ENCODE assay signal across 17 cellular contexts in genomic region chr2:157691131-157691530, GRCh38.
DNase-seq lines count a peak whose midpoint lies in the region; ATAC-seq and TF ChIP-seq lines count a peak whose summit lies in the region.
"Had no signal": no experiment of that assay in that cellular context is flagged by ENCODE, and none has a peak within 500 bp of the region (broad histone marks: within the 10 kb centered on the region; RNA-seq: fewer than 3 reads in every experiment).

No MANE protein-coding gene starts in this region.

- no peak for ATAC-seq in SK-N-SH treated with all-trans-retinoic acid at 6 μM for 48 hours
- ATAC-seq: A549, HepG2 had no signal

- in situ Hi-C loops in astrocyte of the cerebellum (cut with HindIII; ENCODE audit: low sequenced_read_pairs), result no loop called here

- H3K4me3 ChIP-seq in LNCaP clone FGC (ENCODE audit: low read depth, low read length) (no peak overlapping the region), astrocyte of the cerebellum (ENCODE audit: low read depth, low read length) (no peak overlapping the region)
- H3K4me3 ChIP-seq: A549, GM23248, HAP-1 had no signal

- TF ChIP-seq CTCF in LNCaP clone FGC (IDR thresholded peaks at IDR 0.05; ENCODE audit: control insufficient read depth, extremely low read depth, insufficient read depth) (no peak), astrocyte of the cerebellum (IDR thresholded peaks at IDR 0.05; ENCODE audit: low read depth, low read length, missing control alignments) (no peak)

- peak; percentile 2 for DNase-seq in NCI-H1092 treated with DMSO at 0.1 percent for 48 hours (lab: John Stamatoyannopoulos, UW)
- no peak for DNase-seq in NCI-H1092 (lab: John Stamatoyannopoulos, UW)
- peak; percentile 2 for DNase-seq in LNCaP clone FGC (ENCODE audit: low read depth)
- peak; percentile 13 for DNase-seq in NCI-H2196 treated with DMSO at 0.1 percent for 48 hours (lab: John Stamatoyannopoulos, UW; ENCODE audit: unreplicated experiment)
- DNase-seq in astrocyte of the cerebellum (ENCODE audit: low read depth), result peak; percentile 62
- DNase-seq in foreskin melanocyte, result no peak
- no peak for DNase-seq in HCEC 1CT
- DNase-seq: AML-193; Caco-2; CD4-positive, alpha-beta T cell; DMS79; GDM1; GM23248 had no signal

TF ChIP-seq in SK-N-SH treated with all-trans-retinoic acid at 6 μM for 48 hours, 23 proteins besides CTCF, POLR2A, EP300 and RAD21:
- TF ChIP-seq ZFP3 (CRISPR knock-in tag; IDR thresholded peaks at IDR 0.05), result no peak
- TF ChIP-seq PATZ1 (CRISPR knock-in tag; IDR thresholded peaks at IDR 0.05; ENCODE audit: borderline replicate concordance), result no peak
- no peak for TF ChIP-seq ZNF70 (CRISPR knock-in tag; IDR thresholded peaks at IDR 0.05)
- no peak for TF ChIP-seq SNAI2 (CRISPR knock-in tag; IDR thresholded peaks at IDR 0.05)
- no peak for TF ChIP-seq ARNTL (CRISPR knock-in tag; IDR thresholded peaks at IDR 0.05; ENCODE audit: borderline replicate concordance, low read depth)
- no peak for TF ChIP-seq CSRNP3 (CRISPR knock-in tag; IDR thresholded peaks at IDR 0.05)
- TF ChIP-seq CSDC2 (CRISPR knock-in tag; IDR thresholded peaks at IDR 0.05), result no peak
- no peak for TF ChIP-seq GLIS3 (CRISPR knock-in tag; IDR thresholded peaks at IDR 0.05)

Comparison
In these comparisons a context has a peak if more than half of its experiments do, and no peak if none do; other contexts are left out.
1. DNase-seq: peak in NCI-H1092 treated with DMSO at 0.1 percent for 48 hours (single experiment), LNCaP clone FGC (single experiment), NCI-H2196 treated with DMSO at 0.1 percent for 48 hours (single experiment) and astrocyte of the cerebellum (single experiment); none in NCI-H1092 (single experiment), foreskin melanocyte (single experiment) and HCEC 1CT (single experiment).